ENCODE assay signal across 10 cellular contexts in the genomic region with DNA sequence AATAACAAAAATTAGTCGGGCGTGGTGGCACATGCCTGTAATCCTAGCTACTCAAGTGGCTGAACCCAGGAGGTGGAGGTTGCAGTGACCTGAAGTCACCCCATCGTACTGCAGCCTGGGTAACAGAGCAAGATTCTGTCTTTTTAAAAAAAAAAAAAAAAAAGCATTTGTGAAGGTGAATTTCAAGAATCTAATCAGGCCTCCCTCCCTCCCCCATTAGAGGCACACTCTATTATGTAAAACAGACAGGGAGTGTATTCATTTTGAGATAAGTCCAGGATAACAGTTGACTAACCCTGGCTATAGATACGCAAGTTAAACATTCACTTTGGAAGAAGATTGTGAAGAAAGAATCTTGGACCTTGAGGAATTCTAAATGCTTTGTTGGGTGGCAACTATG. TPM values are rescaled to one million over a fixed set of nuclear protein-coding genes. Genes with fewer than 3 reads are reported as not detected.
A peak's percentile ranks its signal among the peaks of the same experiment; 100 is the strongest.
DNase-seq lines count a peak whose midpoint lies in the region; ATAC-seq and TF ChIP-seq lines count a peak whose summit lies in the region.
"Had no signal": no experiment of that assay in that cellular context is flagged by ENCODE, and none has a peak within 500 bp of the region (broad histone marks: within the 10 kb centered on the region; RNA-seq: fewer than 3 reads in every experiment).

No MANE protein-coding gene starts in this region.

- no peaks in the 10 kb centered on the region for H3K27me3 ChIP-seq in thoracic aorta (replicated peaks; ENCODE audit: insufficient read depth)

- no peaks in the 10 kb centered on the region for H3K36me3 ChIP-seq in thoracic aorta

- CTCF ChIA-PET in activated naive CD4-positive, alpha-beta T cell treated with anti-CD3 and anti-CD28 coated beads, Interleukin-2, amount 10 ng/mL, durations not matched to agents 7 days and 5 days (lab: Charles Lee), result interaction anchor here (0.7 kb wide), 1 partner anchor 233 kb away, joined by 3 read pairs; the partner anchor contains the start of gene AMN1
- CTCF ChIA-PET in GM10248 (lab: Yijun Ruan, JAX), result interaction anchor here (0.9 to 1.2 kb wide), 3 partner anchors 9 to 350 kb away, joined by 3 read pairs; no protein-coding TSS in a partner anchor

- no peaks in the 10 kb centered on the region for H3K9me3 ChIP-seq in thoracic aorta

- TF ChIP-seq CTCF in thoracic aorta (IDR thresholded peaks at IDR 0.05) (no peak), GM10248 (IDR thresholded peaks at IDR 0.05; ENCODE audit: control extremely low read depth, extremely low read depth, low read depth, missing control alignments) (no peak)

- peak overlapping the region; percentile 99 for H3K27ac Mint-ChIP-seq in activated naive CD4-positive, alpha-beta T cell treated with anti-CD3 and anti-CD28 coated beads, Interleukin-2, amount 10 ng/mL, durations not matched to agents 7 days and 5 days
- H3K27ac Mint-ChIP-seq in activated T-helper 1 cell treated with anti-CD3 and anti-CD28 coated beads, Interleukin-12 subunit alpha, Interleukin-12 subunit beta, Interleukin-2, Interleukin-4 antibody, amounts not matched to agents 30 ng/mL and 10 ng/mL and 1 ng/mL, durations not matched to agents 14 hours and 24 hours and 36 hours, result peak overlapping the region; percentile 62

- no peak for ATAC-seq in thoracic aorta (ENCODE audit: insufficient number of reproducible peaks, low FRiP score, low read depth)

- DNase-seq in activated naive CD4-positive, alpha-beta T cell treated with anti-CD3 and anti-CD28 coated beads, Interleukin-2, amount 10 ng/mL, durations not matched to agents 7 days and 5 days, result no peak
- DNase-seq in activated naive CD4-positive, alpha-beta T cell (lab: John Stamatoyannopoulos, UW), result no peak
- DNase-seq in activated T-helper 1 cell treated with anti-CD3 and anti-CD28 coated beads, Interleukin-12 subunit alpha, Interleukin-12 subunit beta, Interleukin-2, Interleukin-4 antibody, amounts not matched to agents 30 ng/mL and 10 ng/mL and 1 ng/mL, durations not matched to agents 14 hours and 24 hours and 36 hours (ENCODE audit: low spot score), result no peak
- DNase-seq in left kidney (ENCODE audit: low read depth, low spot score), result peak; percentile 14
- no peak for DNase-seq in thoracic aorta (ENCODE audit: low spot score)
- DNase-seq in GM10248 (ENCODE audit: extremely low spot score), result no peak
- no peak for DNase-seq in NCI-H526 (lab: John Stamatoyannopoulos, UW)
- no peak for DNase-seq in OCI-M2 (lab: John Stamatoyannopoulos, UW; ENCODE audit: unreplicated experiment)
- DNase-seq: activated gamma-delta T cell treated with Interleukin-2 at 50 U/mL for 16 hours, hypothalamus had no signal

- POLR2A ChIA-PET in GM10248 (lab: Yijun Ruan, JAX), result no interaction called here

- H3K27ac ChIP-seq in thoracic aorta, result no peak overlapping the region

- peaks cover 79% of the 10 kb centered on the region for H3K36me3 Mint-ChIP-seq in activated naive CD4-positive, alpha-beta T cell treated with anti-CD3 and anti-CD28 coated beads, Interleukin-2, amount 10 ng/mL, durations not matched to agents 7 days and 5 days
- H3K36me3 Mint-ChIP-seq in activated T-helper 1 cell treated with anti-CD3 and anti-CD28 coated beads, Interleukin-12 subunit alpha, Interleukin-12 subunit beta, Interleukin-2, Interleukin-4 antibody, amounts not matched to agents 30 ng/mL and 10 ng/mL and 1 ng/mL, durations not matched to agents 14 hours and 24 hours and 36 hours (ENCODE audit: low read depth), result peaks cover 56% of the 10 kb centered on the region

- H3K4me3 Mint-ChIP-seq in activated naive CD4-positive, alpha-beta T cell treated with anti-CD3 and anti-CD28 coated beads, Interleukin-2, amount 10 ng/mL, durations not matched to agents 7 days and 5 days, result peak overlapping the region; percentile 96
- peak overlapping the region; percentile 90 for H3K4me3 Mint-ChIP-seq in activated T-helper 1 cell treated with anti-CD3 and anti-CD28 coated beads, Interleukin-12 subunit alpha, Interleukin-12 subunit beta, Interleukin-2, Interleukin-4 antibody, amounts not matched to agents 30 ng/mL and 10 ng/mL and 1 ng/mL, durations not matched to agents 14 hours and 24 hours and 36 hours

- peaks cover 76% of the 10 kb centered on the region for H3K4me1 Mint-ChIP-seq in activated naive CD4-positive, alpha-beta T cell treated with anti-CD3 and anti-CD28 coated beads, Interleukin-2, amount 10 ng/mL, durations not matched to agents 7 days and 5 days
- peaks cover 83% of the 10 kb centered on the region for H3K4me1 Mint-ChIP-seq in activated T-helper 1 cell treated with anti-CD3 and anti-CD28 coated beads, Interleukin-12 subunit alpha, Interleukin-12 subunit beta, Interleukin-2, Interleukin-4 antibody, amounts not matched to agents 30 ng/mL and 10 ng/mL and 1 ng/mL, durations not matched to agents 14 hours and 24 hours and 36 hours (ENCODE audit: low read depth)

- peaks cover 15 to 57% of the 10 kb centered on the region in 2 donors for H3K4me1 ChIP-seq in thoracic aorta (ENCODE audit: control insufficient read depth in 1 of 2, low read depth in 2 of 2)

- intact Hi-C loops in activated T-helper 1 cell treated with anti-CD3 and anti-CD28 coated beads, Interleukin-12 subunit alpha, Interleukin-12 subunit beta, Interleukin-2, Interleukin-4 antibody, amounts not matched to agents 30 ng/mL and 10 ng/mL and 1 ng/mL, durations not matched to agents 14 hours and 24 hours and 36 hours (cut with micrococcal nuclease), result loop anchor here (5.0 kb wide), 1 partner anchor 640 kb away; no protein-coding TSS in a partner anchor

- H3K9me3 Mint-ChIP-seq in activated naive CD4-positive, alpha-beta T cell treated with anti-CD3 and anti-CD28 coated beads, Interleukin-2, amount 10 ng/mL, durations not matched to agents 7 days and 5 days, result peaks cover 29% of the 10 kb centered on the region
- H3K9me3 Mint-ChIP-seq in activated T-helper 1 cell treated with anti-CD3 and anti-CD28 coated beads, Interleukin-12 subunit alpha, Interleukin-12 subunit beta, Interleukin-2, Interleukin-4 antibody, amounts not matched to agents 30 ng/mL and 10 ng/mL and 1 ng/mL, durations not matched to agents 14 hours and 24 hours and 36 hours, result peaks cover 22% of the 10 kb centered on the region

- peak overlapping the region; percentile 87 for H3K4me3 ChIP-seq in thoracic aorta

- H3K27me3 Mint-ChIP-seq in activated naive CD4-positive, alpha-beta T cell treated with anti-CD3 and anti-CD28 coated beads, Interleukin-2, amount 10 ng/mL, durations not matched to agents 7 days and 5 days, result no peaks in the 10 kb centered on the region
- no peaks in the 10 kb centered on the region for H3K27me3 Mint-ChIP-seq in activated T-helper 1 cell treated with anti-CD3 and anti-CD28 coated beads, Interleukin-12 subunit alpha, Interleukin-12 subunit beta, Interleukin-2, Interleukin-4 antibody, amounts not matched to agents 30 ng/mL and 10 ng/mL and 1 ng/mL, durations not matched to agents 14 hours and 24 hours and 36 hours (ENCODE audit: insufficient read depth)

RNA-seq across cellular contexts. Expression of gene RESF1, which starts 2.9 kb away (rescaled TPM):
- total RNA-seq in activated T-helper 1 cell treated with anti-CD3 and anti-CD28 coated beads, Interleukin-12 subunit alpha, Interleukin-12 subunit beta, Interleukin-2, Interleukin-4 antibody, amounts not matched to agents 30 ng/mL and 10 ng/mL and 1 ng/mL, durations not matched to agents 14 hours and 24 hours and 36 hours, result 63.0 and 66.2 TPM in 2 replicates
- total RNA-seq in thoracic aorta, result 100 to 1,000 TPM in 1 of 2 donors, 10 to 100 TPM in 1; 53.2 to 112 TPM
